Comparison of ENCODE assay signal across 2 cellular contexts in genomic region chr9:136807281-136808074, GRCh38.
A peak's percentile ranks its signal among the peaks of the same experiment; 100 is the strongest.
TF ChIP-seq lines count a peak whose summit lies in the region.

A gene with protein sequence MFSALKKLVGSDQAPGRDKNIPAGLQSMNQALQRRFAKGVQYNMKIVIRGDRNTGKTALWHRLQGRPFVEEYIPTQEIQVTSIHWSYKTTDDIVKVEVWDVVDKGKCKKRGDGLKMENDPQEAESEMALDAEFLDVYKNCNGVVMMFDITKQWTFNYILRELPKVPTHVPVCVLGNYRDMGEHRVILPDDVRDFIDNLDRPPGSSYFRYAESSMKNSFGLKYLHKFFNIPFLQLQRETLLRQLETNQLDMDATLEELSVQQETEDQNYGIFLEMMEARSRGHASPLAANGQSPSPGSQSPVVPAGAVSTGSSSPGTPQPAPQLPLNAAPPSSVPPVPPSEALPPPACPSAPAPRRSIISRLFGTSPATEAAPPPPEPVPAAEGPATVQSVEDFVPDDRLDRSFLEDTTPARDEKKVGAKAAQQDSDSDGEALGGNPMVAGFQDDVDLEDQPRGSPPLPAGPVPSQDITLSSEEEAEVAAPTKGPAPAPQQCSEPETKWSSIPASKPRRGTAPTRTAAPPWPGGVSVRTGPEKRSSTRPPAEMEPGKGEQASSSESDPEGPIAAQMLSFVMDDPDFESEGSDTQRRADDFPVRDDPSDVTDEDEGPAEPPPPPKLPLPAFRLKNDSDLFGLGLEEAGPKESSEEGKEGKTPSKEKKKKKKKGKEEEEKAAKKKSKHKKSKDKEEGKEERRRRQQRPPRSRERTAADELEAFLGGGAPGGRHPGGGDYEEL (plus strand): TSS chr9:136807948. CDS start chr9:136808197, 249 bp downstream.

TF ChIP-seq in IMR-90, 13 proteins besides CTCF, POLR2A, EP300 and RAD21:
- TF ChIP-seq, protein P1, sequence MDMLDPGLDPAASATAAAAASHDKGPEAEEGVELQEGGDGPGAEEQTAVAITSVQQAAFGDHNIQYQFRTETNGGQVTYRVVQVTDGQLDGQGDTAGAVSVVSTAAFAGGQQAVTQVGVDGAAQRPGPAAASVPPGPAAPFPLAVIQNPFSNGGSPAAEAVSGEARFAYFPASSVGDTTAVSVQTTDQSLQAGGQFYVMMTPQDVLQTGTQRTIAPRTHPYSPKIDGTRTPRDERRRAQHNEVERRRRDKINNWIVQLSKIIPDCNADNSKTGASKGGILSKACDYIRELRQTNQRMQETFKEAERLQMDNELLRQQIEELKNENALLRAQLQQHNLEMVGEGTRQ (IDR thresholded peaks at IDR 0.05; ENCODE audit: low read depth, low read length): no peak
- TF ChIP-seq MXI1 (IDR thresholded peaks at IDR 0.05; ENCODE audit: borderline replicate concordance, low read depth, low read length) (peak; percentile 62; the same call in 1 of the 2 replicates), MAZ (IDR thresholded peaks at IDR 0.05; ENCODE audit: borderline replicate concordance, low read depth, low read length) (peak; percentile 95), CEBPB (IDR thresholded peaks at IDR 0.05; ENCODE audit: low read depth, low read length) (no peak), NFE2L2 (IDR thresholded peaks at IDR 0.05; ENCODE audit: low read depth, low read length) (no peak), MAFK (IDR thresholded peaks at IDR 0.05; ENCODE audit: low read depth, low read length) (no peak)

TF ChIP-seq in SK-N-SH, 30 proteins besides CTCF, POLR2A, EP300 and RAD21:
- TF ChIP-seq FOXM1 (IDR thresholded peaks at IDR 0.05; ENCODE audit: low read depth) (no peak), FOSL2 (IDR thresholded peaks at IDR 0.05; ENCODE audit: borderline replicate concordance, low read depth) (no peak), TAF1 (IDR thresholded peaks at IDR 0.05; ENCODE audit: borderline replicate concordance, low read depth, low read length) (peak; percentile 91), CHD2 (IDR thresholded peaks at IDR 0.05; ENCODE audit: low read length, partially characterized antibody) (no peak), EZH2phosphoT487 (IDR thresholded peaks at IDR 0.05; ENCODE audit: borderline replicate concordance, low read depth) (no peak), JUND (IDR thresholded peaks at IDR 0.05) (no peak), RCOR1 (IDR thresholded peaks at IDR 0.05; ENCODE audit: low read length) (no peak), POLR2AphosphoS5 (IDR thresholded peaks at IDR 0.05; ENCODE audit: low read depth, low read length) (peak; percentile 90), REST (IDR thresholded peaks at IDR 0.05; ENCODE audit: low read depth, low read length) (no peak), SIN3A (IDR thresholded peaks at IDR 0.05; ENCODE audit: borderline replicate concordance, low read depth, low read length) (0 out of 2 replicates have a peak, but pooled peaks have one; percentile 19), GATA2 (CRISPR knock-in tag; IDR thresholded peaks at IDR 0.05) (no peak), NRF1 (IDR thresholded peaks at IDR 0.05; ENCODE audit: low read depth, low read length) (peak; percentile 82), FOXJ3 (CRISPR knock-in tag; IDR thresholded peaks at IDR 0.05) (no peak), TCF12 (IDR thresholded peaks at IDR 0.05) (no peak), YY1 (IDR thresholded peaks at IDR 0.05; ENCODE audit: low read depth) (peak; percentile 87), SMC3 (IDR thresholded peaks at IDR 0.05; ENCODE audit: low read depth, low read length) (no peak), RXRA (IDR thresholded peaks at IDR 0.05; ENCODE audit: borderline replicate concordance, low read depth) (no peak), USF1 (IDR thresholded peaks at IDR 0.05; ENCODE audit: borderline replicate concordance, low read depth) (no peak), GABPA (IDR thresholded peaks at IDR 0.05; ENCODE audit: low read depth) (no peak), MEF2A (IDR thresholded peaks at IDR 0.05; ENCODE audit: borderline replicate concordance, low read depth) (no peak), TEAD4 (IDR thresholded peaks at IDR 0.05; ENCODE audit: borderline replicate concordance, insufficient read depth) (no peak), RFX5 (IDR thresholded peaks at IDR 0.05; ENCODE audit: low read length) (no peak), MXI1 (IDR thresholded peaks at IDR 0.05; ENCODE audit: low read depth, low read length) (no peak), NFIC (IDR thresholded peaks at IDR 0.05; ENCODE audit: borderline replicate concordance) (no peak), ELF1 (IDR thresholded peaks at IDR 0.05) (peak; percentile 25; the same call in 1 of the 2 replicates)
- TF ChIP-seq, protein P2, sequence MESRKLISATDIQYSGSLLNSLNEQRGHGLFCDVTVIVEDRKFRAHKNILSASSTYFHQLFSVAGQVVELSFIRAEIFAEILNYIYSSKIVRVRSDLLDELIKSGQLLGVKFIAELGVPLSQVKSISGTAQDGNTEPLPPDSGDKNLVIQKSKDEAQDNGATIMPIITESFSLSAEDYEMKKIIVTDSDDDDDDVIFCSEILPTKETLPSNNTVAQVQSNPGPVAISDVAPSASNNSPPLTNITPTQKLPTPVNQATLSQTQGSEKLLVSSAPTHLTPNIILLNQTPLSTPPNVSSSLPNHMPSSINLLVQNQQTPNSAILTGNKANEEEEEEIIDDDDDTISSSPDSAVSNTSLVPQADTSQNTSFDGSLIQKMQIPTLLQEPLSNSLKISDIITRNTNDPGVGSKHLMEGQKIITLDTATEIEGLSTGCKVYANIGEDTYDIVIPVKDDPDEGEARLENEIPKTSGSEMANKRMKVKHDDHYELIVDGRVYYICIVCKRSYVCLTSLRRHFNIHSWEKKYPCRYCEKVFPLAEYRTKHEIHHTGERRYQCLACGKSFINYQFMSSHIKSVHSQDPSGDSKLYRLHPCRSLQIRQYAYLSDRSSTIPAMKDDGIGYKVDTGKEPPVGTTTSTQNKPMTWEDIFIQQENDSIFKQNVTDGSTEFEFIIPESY (IDR thresholded peaks at IDR 0.05; ENCODE audit: borderline replicate concordance, low read depth): no peak
- TF ChIP-seq, protein P3, sequence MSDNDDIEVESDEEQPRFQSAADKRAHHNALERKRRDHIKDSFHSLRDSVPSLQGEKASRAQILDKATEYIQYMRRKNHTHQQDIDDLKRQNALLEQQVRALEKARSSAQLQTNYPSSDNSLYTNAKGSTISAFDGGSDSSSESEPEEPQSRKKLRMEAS (IDR thresholded peaks at IDR 0.05; ENCODE audit: low read depth): peak; percentile 65; the same call in 1 of the 2 replicates
- TF ChIP-seq, protein P1 (IDR thresholded peaks at IDR 0.05; ENCODE audit: borderline replicate concordance, low read depth, low read length): no peak
- TF ChIP-seq, protein P4, sequence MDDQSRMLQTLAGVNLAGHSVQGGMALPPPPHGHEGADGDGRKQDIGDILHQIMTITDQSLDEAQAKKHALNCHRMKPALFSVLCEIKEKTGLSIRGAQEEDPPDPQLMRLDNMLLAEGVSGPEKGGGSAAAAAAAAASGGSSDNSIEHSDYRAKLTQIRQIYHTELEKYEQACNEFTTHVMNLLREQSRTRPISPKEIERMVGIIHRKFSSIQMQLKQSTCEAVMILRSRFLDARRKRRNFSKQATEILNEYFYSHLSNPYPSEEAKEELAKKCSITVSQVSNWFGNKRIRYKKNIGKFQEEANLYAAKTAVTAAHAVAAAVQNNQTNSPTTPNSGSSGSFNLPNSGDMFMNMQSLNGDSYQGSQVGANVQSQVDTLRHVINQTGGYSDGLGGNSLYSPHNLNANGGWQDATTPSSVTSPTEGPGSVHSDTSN (IDR thresholded peaks at IDR 0.05): no peak
- TF ChIP-seq, protein P5, sequence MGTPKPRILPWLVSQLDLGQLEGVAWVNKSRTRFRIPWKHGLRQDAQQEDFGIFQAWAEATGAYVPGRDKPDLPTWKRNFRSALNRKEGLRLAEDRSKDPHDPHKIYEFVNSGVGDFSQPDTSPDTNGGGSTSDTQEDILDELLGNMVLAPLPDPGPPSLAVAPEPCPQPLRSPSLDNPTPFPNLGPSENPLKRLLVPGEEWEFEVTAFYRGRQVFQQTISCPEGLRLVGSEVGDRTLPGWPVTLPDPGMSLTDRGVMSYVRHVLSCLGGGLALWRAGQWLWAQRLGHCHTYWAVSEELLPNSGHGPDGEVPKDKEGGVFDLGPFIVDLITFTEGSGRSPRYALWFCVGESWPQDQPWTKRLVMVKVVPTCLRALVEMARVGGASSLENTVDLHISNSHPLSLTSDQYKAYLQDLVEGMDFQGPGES (IDR thresholded peaks at IDR 0.05; ENCODE audit: low read depth, low read length): no peak
